Comparison of ENCODE assay signal across 10 cellular contexts in the genomic region with DNA sequence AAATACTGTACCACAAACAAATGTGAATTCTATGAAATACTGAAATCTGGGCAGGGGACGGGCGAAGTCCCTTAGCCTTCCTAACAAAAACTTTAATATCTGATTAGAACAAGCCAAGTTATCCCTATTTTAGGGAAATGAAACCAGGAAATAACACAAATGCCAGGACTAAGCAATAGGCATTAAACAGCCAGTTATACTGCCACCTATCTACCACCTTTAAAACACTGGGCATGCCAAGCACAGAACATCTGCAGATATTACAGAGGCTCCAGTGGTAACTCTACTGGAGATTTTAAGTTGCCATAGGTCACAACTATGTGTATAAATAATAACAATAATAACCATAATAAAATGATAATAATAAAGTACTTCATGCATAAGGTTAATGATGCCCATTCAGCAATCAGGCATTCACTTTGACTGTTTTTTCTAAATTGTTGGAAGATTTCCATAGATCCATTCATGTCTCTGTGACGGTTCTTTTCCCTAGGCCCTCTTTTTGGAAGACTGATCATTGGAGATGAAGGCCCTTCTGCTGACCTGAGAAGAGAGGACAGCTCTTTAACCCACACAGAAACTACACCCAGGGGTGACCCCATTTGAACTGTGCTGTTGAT.
DNase-seq lines count a peak whose midpoint lies in the region; ATAC-seq, FAIRE-seq and TF ChIP-seq lines count a peak whose summit lies in the region.
"Had no signal": no experiment of that assay in that cellular context is flagged by ENCODE, and none has a peak within 500 bp of the region (broad histone marks: within the 10 kb centered on the region; RNA-seq: fewer than 3 reads in every experiment).

No MANE protein-coding gene starts in this region.

- H3K4me3 ChIP-seq in Caco-2 (ENCODE audit: low read depth, low read length) (no peak overlapping the region), WERI-Rb-1 (ENCODE audit: low read depth, low read length) (no peak overlapping the region), HepG2 (replicated peaks in 1 of 3; ENCODE audit: insufficient read depth in 1 of 3, low read depth in 2 of 3, low read length in 3 of 3) (no peak overlapping the region)
- H3K4me3 ChIP-seq: HAP-1, tibial nerve had no signal

- TF ChIP-seq CTCF in Caco-2 (IDR thresholded peaks at IDR 0.05; ENCODE audit: insufficient read depth in 1 of 2, low read depth in 1 of 2, low read length in 1 of 2, severe bottlenecking in 1 of 2, unreplicated experiment in 1 of 2): peak; percentile 15 to 38
- peak; percentile 40 for TF ChIP-seq CTCF in WERI-Rb-1 (IDR thresholded peaks at IDR 0.05; ENCODE audit: low read depth, low read length)
- no peak for TF ChIP-seq CTCF in HepG2 (CRISPR knock-in tag; IDR thresholded peaks at IDR 0.05)

- H3K4me1 Mint-ChIP-seq in Caco-2 (ENCODE audit: low read depth, unreplicated experiment): no peaks in the 10 kb centered on the region

- FAIRE-seq in HepG2 (lab: Jason Lieb, UNC): no peak

- BruUV-seq in Caco-2 (replicated peaks; lab: Mats Ljungman, UMichigan): no TSS peak
- BruUV-seq in HepG2 (replicated peaks; lab: Mats Ljungman, UMichigan): no TSS peak

- no peak for TF ChIP-seq POLR2A in HepG2 (IDR thresholded peaks at IDR 0.05; ENCODE audit: insufficient read depth in 1 of 2, low read depth in 2 of 2, low read length in 2 of 2)

- H3K4me2 ChIP-seq in HepG2 (ENCODE audit: low read depth, low read length): no peak overlapping the region

- no peak for DNase-seq in Caco-2
- peak; percentile 3 for DNase-seq in HT1080 (ENCODE audit: low read depth)
- no peak for DNase-seq in WERI-Rb-1
- no peak for DNase-seq in HepG2 (ENCODE audit: low spot score)
- no peak for DNase-seq in NCI-H1436 (lab: John Stamatoyannopoulos, UW)
- no peak for DNase-seq in T-helper 9 cell
- no peak for DNase-seq in cerebellar cortex (ENCODE audit: low spot score)
- DNase-seq in NCI-H1930 (lab: John Stamatoyannopoulos, UW): no peak

- H3K36me3 ChIP-seq in Caco-2 (ENCODE audit: control insufficient read depth, insufficient read depth, low read length): no peaks in the 10 kb centered on the region
- no peaks in the 10 kb centered on the region for H3K36me3 ChIP-seq in WERI-Rb-1
- H3K36me3 ChIP-seq in HepG2 (replicated peaks in 1 of 2; ENCODE audit: control insufficient read depth in 1 of 2, insufficient read depth in 2 of 2, low read length in 2 of 2): no peaks in the 10 kb centered on the region
- H3K36me3 ChIP-seq: HAP-1, tibial nerve had no signal

- no peaks in the 10 kb centered on the region for H4K20me1 ChIP-seq in HepG2 (ENCODE audit: insufficient read depth, low read length)

- no peaks in the 10 kb centered on the region for H3K79me2 ChIP-seq in HepG2 (ENCODE audit: insufficient read depth, low read length)

- in situ Hi-C loops in HepG2 (cut with HindIII; ENCODE audit: extremely low pct_ligation_motif_present, low pct_unique_long_range_greater_than_20kb): no loop called here

- WGBS in HepG2 (ENCODE audit: low lambda C conversion rate): 11% methylated on average over 3 of the region's 3 CpGs

- H3K4me1 ChIP-seq in Caco-2: no peaks in the 10 kb centered on the region
- no peaks in the 10 kb centered on the region for H3K4me1 ChIP-seq in HepG2 (ENCODE audit: insufficient read depth, low read length)

- H3K36me3 Mint-ChIP-seq in Caco-2 (ENCODE audit: insufficient read depth, unreplicated experiment): no peaks in the 10 kb centered on the region

- CTCF ChIA-PET in Caco-2 (lab: Charles Lee) (no interaction called here), HepG2 (lab: Yijun Ruan, JAX; ENCODE audit: low intra/inter-chr PET ratio, low total read pairs) (no interaction called here)

- H3K9me3 ChIP-seq in Caco-2 (no peaks in the 10 kb centered on the region), WERI-Rb-1 (ENCODE audit: severe bottlenecking) (no peaks in the 10 kb centered on the region), HepG2 (ENCODE audit: low read length) (no peaks in the 10 kb centered on the region)
- H3K9me3 ChIP-seq: HAP-1, tibial nerve had no signal

- peaks cover 5% of the 10 kb centered on the region for H3K27me3 Mint-ChIP-seq in Caco-2 (ENCODE audit: insufficient read depth, unreplicated experiment)

- H3K27me3 ChIP-seq in Caco-2 (replicated peaks; ENCODE audit: control insufficient read depth, insufficient read depth, low read length) (no peaks in the 10 kb centered on the region), WERI-Rb-1 (ENCODE audit: insufficient read depth, low read depth, severe bottlenecking) (no peaks in the 10 kb centered on the region), HepG2 (ENCODE audit: control insufficient read depth in 1 of 2, insufficient read depth in 2 of 2, low read length in 2 of 2) (no peaks in the 10 kb centered on the region)
- H3K27me3 ChIP-seq: tibial nerve had no signal

- intact Hi-C loops in Caco-2 (cut with micrococcal nuclease; ENCODE audit: unreplicated experiment) (no loop called here), HepG2 (cut with micrococcal nuclease; ENCODE audit: unreplicated experiment) (no loop called here)

- no peak overlapping the region for H2AFZ ChIP-seq in HepG2 (ENCODE audit: low read length)

- H3K27ac Mint-ChIP-seq in Caco-2 (ENCODE audit: unreplicated experiment): no peak overlapping the region

- ATAC-seq in HepG2: peak; percentile 62; the same call in 2 of the 3 replicates

- no peak for TF ChIP-seq RAD21 in HepG2 (CRISPR knock-in tag; IDR thresholded peaks at IDR 0.05)

- H3K9ac ChIP-seq in HepG2 (ENCODE audit: insufficient read depth, low read depth, low read length): no peak overlapping the region

- H3K27ac ChIP-seq in WERI-Rb-1 (no peak overlapping the region), HepG2 (ENCODE audit: extremely low read length, insufficient read depth, low read length) (no peak overlapping the region)
- H3K27ac ChIP-seq: tibial nerve had no signal

- no peaks in the 10 kb centered on the region for H3K9me3 Mint-ChIP-seq in Caco-2 (ENCODE audit: unreplicated experiment)

- H3K4me3 Mint-ChIP-seq in Caco-2 (ENCODE audit: unreplicated experiment): no peak overlapping the region

- POLR2A ChIA-PET in Caco-2 (lab: Charles Lee): no interaction called here
- POLR2A ChIA-PET in HepG2 (lab: Yijun Ruan, JAX): no interaction called here

- TF ChIP-seq EP300 in HepG2 (IDR thresholded peaks at IDR 0.05; ENCODE audit: low read depth in 2 of 2, low read length in 2 of 2) (no peak), HepG2 (CRISPR knock-in tag; IDR thresholded peaks at IDR 0.05; ENCODE audit: borderline replicate concordance) (no peak)

TF ChIP-seq in HepG2, 621 proteins besides CTCF, POLR2A, EP300 and RAD21:
- TF ChIP-seq ERF (CRISPR knock-in tag; IDR thresholded peaks at IDR 0.05): no peak
- TF ChIP-seq ZNF34 (CRISPR knock-in tag; IDR thresholded peaks at IDR 0.05; ENCODE audit: borderline replicate concordance): no peak
- TF ChIP-seq ARNTL (CRISPR knock-in tag; IDR thresholded peaks at IDR 0.05): no peak
- TF ChIP-seq MIXL1 (CRISPR knock-in tag; IDR thresholded peaks at IDR 0.05): no peak
TF ChIP-seq in HepG2: peak in this region for 0.
